In genomic region chr2:233367606-233368005, GRCh38 we compare ENCODE assay signal across 19 cellular contexts. TPM values are rescaled to one million over a fixed set of nuclear protein-coding genes. Genes with fewer than 3 reads are reported as not detected.
DNase-seq lines count a peak whose midpoint lies in the region; ATAC-seq lines count a peak whose summit lies in the region.
"Had no signal": no experiment of that assay in that cellular context is flagged by ENCODE, and none has a peak within 500 bp of the region (broad histone marks: within the 10 kb centered on the region; RNA-seq: fewer than 3 reads in every experiment).

No MANE protein-coding gene starts in this region.

- H3K36me3 ChIP-seq in BLaER1 (peaks cover 94% of the 10 kb centered on the region), SJCRH30 (peaks cover 22% of the 10 kb centered on the region)

- peaks cover 37% of the 10 kb centered on the region for H3K4me1 Mint-ChIP-seq in memory B cell

- peaks cover 19% of the 10 kb centered on the region for H3K36me3 Mint-ChIP-seq in memory B cell

- peak overlapping the region; percentile 7 for H3K27ac Mint-ChIP-seq in memory B cell

- ATAC-seq in memory B cell (ENCODE audit: low read depth): peak; percentile 39
- ATAC-seq in HG02759 (IDR thresholded peaks at IDR 0.05; ENCODE audit: unreplicated experiment): no peak
- ATAC-seq: PC-3 had no signal

- H4K20me1 ChIP-seq in BLaER1: peaks cover 68% of the 10 kb centered on the region

- H3K9me3 ChIP-seq in BLaER1: peaks cover 41% of the 10 kb centered on the region
- H3K9me3 ChIP-seq in SJCRH30 (replicated peaks): peaks cover 12% of the 10 kb centered on the region
- H3K9me3 ChIP-seq: Caco-2, SJSA1 had no signal

- H3K9ac ChIP-seq in BLaER1: no peak overlapping the region
- H3K9ac ChIP-seq: KMS-11 had no signal

- H3K4me3 Mint-ChIP-seq in memory B cell: no peak overlapping the region
- H3K4me3 Mint-ChIP-seq: CD4-positive, CD25-positive, alpha-beta regulatory T cell had no signal

- H3K27me3 ChIP-seq in BLaER1: no peaks in the 10 kb centered on the region
- H3K27me3 ChIP-seq in SJCRH30: no peaks in the 10 kb centered on the region
- H3K27me3 ChIP-seq: SJSA1 had no signal

- H3K4me1 ChIP-seq in BLaER1: peaks cover 97% of the 10 kb centered on the region
- peaks cover 17% of the 10 kb centered on the region for H3K4me1 ChIP-seq in SJCRH30
- H3K4me1 ChIP-seq: Caco-2, SJSA1 had no signal

- H3K27ac ChIP-seq in BLaER1 (no peak overlapping the region), SJCRH30 (no peak overlapping the region)
- H3K27ac ChIP-seq: KMS-11, SJSA1 had no signal

- peaks cover 7% of the 10 kb centered on the region for H3K9me3 Mint-ChIP-seq in memory B cell

- H3K27me3 Mint-ChIP-seq in memory B cell: no peaks in the 10 kb centered on the region
- H3K27me3 Mint-ChIP-seq: CD4-positive, CD25-positive, alpha-beta regulatory T cell had no signal

- no peak overlapping the region for H3K4me3 ChIP-seq in BLaER1
- H3K4me3 ChIP-seq in SJCRH30: no peak overlapping the region
- H3K4me3 ChIP-seq: SJSA1 had no signal

- peak; percentile 31 for DNase-seq in CD1c-positive myeloid dendritic cell (ENCODE audit: extremely low spot score)
- DNase-seq in OCI-M1 (lab: John Stamatoyannopoulos, UW): peak; percentile 51
- DNase-seq in memory B cell (ENCODE audit: low spot score in 2 of 2): no peak
- DNase-seq in SJCRH30: no peak
- no peak for DNase-seq in globus pallidus (ENCODE audit: low spot score)
- DNase-seq: Caco-2; CD4-positive, CD25-positive, alpha-beta regulatory T cell; NCI-H1092 treated with DMSO at 0.1 percent for 48 hours; NCI-H146; NCI-H2081; NCI-H2171 treated with DMSO at 0.1 percent for 48 hours; NCI-H446; PC-3; RPMI8226 had no signal

- peak overlapping the region; percentile 47 for H3K4me2 ChIP-seq in BLaER1
- H3K4me2 ChIP-seq: KMS-11 had no signal

RNA-seq across cellular contexts. Expression of gene DGKD, which starts 13.3 kb away (rescaled TPM):
- total RNA-seq in SJCRH30 (2014; rRNA removed; shearing (Covaris generic)): 21.6 and 28.2 TPM in 2 replicates

RNA-seq across cellular contexts. Expression of gene SAG, which starts 60.0 kb away (rescaled TPM):
- not detected in 2 replicates for total RNA-seq in SJCRH30 (2014; rRNA removed; shearing (Covaris generic))
- total RNA-seq: Caco-2, M059J, PC-3, SJSA1 had no signal

Comparison
In these comparisons a context has a peak if more than half of its experiments do, and no peak if none do; other contexts are left out.
1. DNase-seq: peak in CD1c-positive myeloid dendritic cell (single experiment) and OCI-M1 (single experiment); none in memory B cell (0 of 2), SJCRH30 (0 of 2) and globus pallidus (single experiment).